28 cellular contexts compared by ENCODE assay signal in the genomic region with DNA sequence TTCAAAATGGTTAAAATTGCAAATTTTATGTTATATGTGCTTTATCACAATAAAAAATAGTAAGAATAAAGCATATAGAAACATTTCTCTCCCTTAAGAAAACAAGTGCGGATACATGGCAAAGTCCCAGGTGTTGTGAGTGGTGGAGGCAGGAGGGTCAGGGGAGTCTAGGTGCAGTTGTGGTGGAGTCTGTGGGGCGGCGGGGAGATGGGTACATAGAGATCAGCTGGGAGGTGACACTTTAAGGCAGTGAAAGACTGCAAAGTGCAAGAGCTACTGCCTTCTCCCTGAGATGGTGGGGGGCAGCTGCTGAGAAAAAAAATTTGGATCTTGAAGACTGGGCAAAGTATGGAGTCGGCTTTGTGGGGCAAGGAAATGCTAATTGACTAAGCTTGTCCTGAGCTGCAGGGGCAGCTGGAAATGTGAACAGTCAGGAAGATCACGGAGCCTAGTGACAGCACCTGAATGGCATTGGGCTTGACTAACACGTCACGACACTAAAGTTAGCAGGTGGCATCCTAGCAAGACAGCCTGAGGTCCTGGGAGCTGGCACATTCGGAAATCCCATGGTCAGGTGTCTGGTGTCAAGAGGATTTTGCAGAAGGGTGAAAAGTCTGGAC.
"Had no signal": no experiment of that assay in that cellular context is flagged by ENCODE, and none has a peak within 500 bp of the region (broad histone marks: within the 10 kb centered on the region; RNA-seq: fewer than 3 reads in every experiment).

No MANE protein-coding gene starts in this region.

- H3K79me2 ChIP-seq: parathyroid adenoma had no signal

- H3K4me3 ChIP-seq: adrenal gland, body of pancreas, colonic mucosa, dorsolateral prefrontal cortex, left lung, sigmoid colon, tibial nerve had no signal

- H3K9me3 ChIP-seq: adrenal gland, body of pancreas, colonic mucosa, left lung, sigmoid colon, tibial nerve had no signal

- H3K4me1 ChIP-seq: body of pancreas, colonic mucosa, parathyroid adenoma, sigmoid colon, tibial nerve had no signal

- H2AFZ ChIP-seq: parathyroid adenoma had no signal

- H3K9ac ChIP-seq: parathyroid adenoma had no signal

- H3K36me3 ChIP-seq: adrenal gland, colonic mucosa, left lung, sigmoid colon, tibial nerve, WERI-Rb-1 had no signal

- H3K27ac ChIP-seq: adrenal gland, body of pancreas, colonic mucosa, dorsolateral prefrontal cortex, left lung, parathyroid adenoma, sigmoid colon, tibial nerve, WERI-Rb-1 had no signal

- DNase-seq: activated CD4-positive, alpha-beta T cell treated with anti-CD3 and anti-CD28 coated beads for 48 hours; activated CD4-positive, alpha-beta T cell treated with anti-CD3 and anti-CD28 coated beads, Interleukin-2, amount 50 U/mL, for 48 hours; activated CD8-positive, alpha-beta memory T cell treated with anti-CD3 and anti-CD28 coated beads for 24 hours; activated effector memory CD4-positive, alpha-beta T cell treated with anti-CD3 and anti-CD28 coated beads, Interleukin-2, amount 50 U/mL, for 16 hours; activated naive CD4-positive, alpha-beta T cell treated with anti-CD3 and anti-CD28 coated beads for 36 hours; activated naive CD8-positive, alpha-beta T cell treated with anti-CD3 and anti-CD28 coated beads for 36 hours; adrenal gland; aorta; body of pancreas; cerebellar nuclear complex; colonic mucosa; dorsolateral prefrontal cortex; effector memory CD4-positive, alpha-beta T cell; erythroblast; head of caudate nucleus; left lung; naive thymus-derived CD4-positive, alpha-beta T cell; nucleus accumbens; sigmoid colon; stimulated activated CD4-positive, alpha-beta T cell treated with anti-CD3 and anti-CD28 coated beads, Interleukin-15, amount 100 ng/mL, for 24 hours; stimulated activated naive CD4-positive, alpha-beta T cell; SW 1271; T-helper 17 cell; T1000; WERI-Rb-1 had no signal

- ATAC-seq: activated CD4-positive, CD25-positive, alpha-beta regulatory T cell treated with anti-CD3 and anti-CD28 coated beads, Interleukin-2, amount 50 U/mL, for 24 hours; body of pancreas; left lung; naive thymus-derived CD4-positive, alpha-beta T cell; T-helper 17 cell had no signal

- H3K27me3 ChIP-seq: adrenal gland, body of pancreas, colonic mucosa, sigmoid colon had no signal
